ENCODE assay signal across 31 cellular contexts in the genomic region with DNA sequence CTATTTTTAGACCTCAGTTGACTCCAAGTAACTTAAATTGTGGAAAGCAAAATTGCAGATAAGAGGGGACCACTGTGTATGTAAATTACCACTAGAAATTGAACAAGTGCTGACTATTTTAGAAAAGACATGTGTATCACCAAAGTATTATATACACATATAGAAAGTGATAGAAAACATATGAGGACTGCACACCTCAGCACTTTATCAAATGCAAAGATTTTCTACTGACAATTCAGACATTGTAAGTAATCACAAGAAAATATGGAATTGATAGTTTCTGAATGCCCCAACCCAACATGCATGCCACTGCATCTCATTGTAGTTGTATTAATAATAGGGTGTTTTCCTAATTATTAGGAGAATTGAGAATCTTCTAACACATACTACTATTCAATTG.
"Had no signal": no experiment of that assay in that cellular context is flagged by ENCODE, and none has a peak within 500 bp of the region (broad histone marks: within the 10 kb centered on the region; RNA-seq: fewer than 3 reads in every experiment).

No MANE protein-coding gene starts in this region.

- H3K36me3 ChIP-seq: MG63, Peyer's patch, SJSA1 had no signal

- H3K4me2 ChIP-seq: SK-N-SH had no signal

- H3K27me3 ChIP-seq: MG63, Peyer's patch, SJSA1 had no signal

- H3K9ac ChIP-seq: SK-N-SH had no signal

- DNase-seq: Kasumi-1, MG63, NCI-H1048, NCI-H1092 treated with DMSO at 0.1 percent for 48 hours, NCI-H1105 treated with DMSO at 0.1 percent for 48 hours, NCI-H1417, NCI-H1436, NCI-H146, NCI-H1694, NCI-H187, NCI-H1930, NCI-H2029 treated with DMSO at 0.1 percent for 48 hours, NCI-H2081 treated with DMSO at 0.1 percent for 48 hours, NCI-H2107, NCI-H2171, NCI-H226, NCI-H446 treated with DMSO at 0.1 percent for 48 hours, NCI-H510A, NCI-H524, NCI-H526, NCI-H69, NCI-H748 treated with DMSO at 0.1 percent for 48 hours, OCI-M1, PC-3, Peyer's patch, Right ventricle myocardium superior, RPMI8226, SHP77 treated with DMSO at 0.1 percent for 48 hours, SK-N-SH, SW 1271 had no signal

- ATAC-seq: PC-3 had no signal

- H3K9me2 ChIP-seq: SK-N-SH had no signal

- H3K9me3 ChIP-seq: MG63, Peyer's patch, SJSA1 had no signal

- H3K4me3 ChIP-seq: MG63, Peyer's patch, SJSA1 had no signal

- H3K27ac ChIP-seq: Peyer's patch, SJSA1 had no signal

- H3K4me1 ChIP-seq: Peyer's patch, SJSA1 had no signal
